ENCODE assay signal across 8 cellular contexts in genomic region chr11:119666463-119667131, GRCh38.
DNase-seq lines count a peak whose midpoint lies in the region; FAIRE-seq and TF ChIP-seq lines count a peak whose summit lies in the region.

No MANE protein-coding gene starts in this region.

- TF ChIP-seq CTCF in GM06990 (IDR thresholded peaks at IDR 0.05; ENCODE audit: insufficient read depth, low read length, poor library complexity, severe bottlenecking) = peak; percentile 94
- peak; percentile 97 for TF ChIP-seq CTCF in VCaP (conservative IDR thresholded peaks at IDR 0.05)
- peak; percentile 92 for TF ChIP-seq CTCF in bronchial epithelial cell (IDR thresholded peaks at IDR 0.05; ENCODE audit: insufficient read depth, low read length, severe bottlenecking)

- DNase-seq in GM06990 (ENCODE audit: extremely low read depth, insufficient read length) = peak; percentile 48
- DNase-seq in H4 (ENCODE audit: low spot score) = peak; percentile 42
- DNase-seq in MV-4-11 (lab: John Stamatoyannopoulos, UW) = peak; percentile 43
- peak; percentile 69 for DNase-seq in bronchial epithelial cell (ENCODE audit: low read depth)
- peak; percentile 93 for DNase-seq in iPS-NIHi7 (ENCODE audit: extremely low spot score)
- DNase-seq in stimulated activated CD4-positive, alpha-beta T cell treated with anti-CD3 and anti-CD28 coated beads, Interleukin-12 subunit alpha, Interleukin-12 subunit beta, amount 100 ng/mL, for 4 hours = peak; percentile 57
- no peak for DNase-seq in NCI-H2171 treated with DMSO at 0.1 percent for 48 hours (lab: John Stamatoyannopoulos, UW)

- H3K4me3 ChIP-seq in GM06990 (replicated peaks; ENCODE audit: low read depth, low read length) (no peak overlapping the region), bronchial epithelial cell (ENCODE audit: low read depth, low read length) (no peak overlapping the region)

- FAIRE-seq in bronchial epithelial cell (lab: Jason Lieb, UNC) = peak; percentile 66

- H3K27ac ChIP-seq in VCaP = no peak overlapping the region

- H3K27me3 ChIP-seq in GM06990 (replicated peaks; ENCODE audit: control insufficient read depth, insufficient read depth, low read length) (no peaks in the 10 kb centered on the region), bronchial epithelial cell (ENCODE audit: control insufficient read depth, insufficient read depth, low read length) (no peaks in the 10 kb centered on the region)

- H3K36me3 ChIP-seq in GM06990 (ENCODE audit: control insufficient read depth, insufficient read depth, low read length) = no peaks in the 10 kb centered on the region
- peaks cover 51% of the 10 kb centered on the region for H3K36me3 ChIP-seq in bronchial epithelial cell (ENCODE audit: control insufficient read depth, insufficient read depth, low read length)
